Comparison of ENCODE assay signal across 26 cellular contexts in the genomic region with DNA sequence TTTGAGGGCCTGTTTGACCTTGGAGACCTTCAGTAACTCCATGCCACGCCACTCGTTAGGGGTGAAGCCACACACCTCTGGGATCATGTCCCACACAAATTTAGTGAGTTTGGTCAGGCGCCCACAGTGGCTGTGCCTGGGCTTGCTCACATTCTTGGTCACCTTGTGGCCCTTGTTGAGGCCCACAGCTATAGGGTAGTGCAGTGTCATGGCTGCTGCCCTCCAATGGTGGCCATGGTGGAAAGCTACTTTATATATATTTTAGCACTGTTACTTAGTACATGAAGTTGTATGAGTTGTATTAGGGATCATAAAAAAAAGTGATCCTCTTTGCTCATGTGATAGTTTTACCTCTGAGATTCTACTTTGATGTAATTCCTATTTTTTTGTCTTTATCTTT. TPM values are rescaled to one million over a fixed set of nuclear protein-coding genes. Genes with fewer than 3 reads are reported as not detected.
DNase-seq lines count a peak whose midpoint lies in the region; ATAC-seq, FAIRE-seq and TF ChIP-seq lines count a peak whose summit lies in the region.
"Had no signal": no experiment of that assay in that cellular context is flagged by ENCODE, and none has a peak within 500 bp of the region (broad histone marks: within the 10 kb centered on the region; RNA-seq: fewer than 3 reads in every experiment).

No MANE protein-coding gene starts in this region.

- no peak overlapping the region for H3K18ac ChIP-seq in H1 (ENCODE audit: extremely low read depth, low read length)

- H3K14ac ChIP-seq in H1 (ENCODE audit: insufficient read length): no peak overlapping the region

- CTCF ChIA-PET in mammary epithelial cell (lab: Charles Lee; ENCODE audit: low non-redundant PET) (no interaction called here), H1 (lab: Charles Lee; ENCODE audit: partially characterized antibody) (interaction anchor here (0.9 to 1.5 kb wide), 4 partner anchors 13 to 60 kb away, joined by 3 to 4 read pairs (median 3); no protein-coding TSS in a partner anchor)

- dilution Hi-C loops in mammary epithelial cell (cut with HindIII; ENCODE audit: low sequenced_read_pairs) (no loop called here), keratinocyte (cut with MboI; ENCODE audit: extremely low pct_ligation_motif_present, low sequenced_read_pairs) (no loop called here)

- no peak overlapping the region for H3K27ac ChIP-seq in mammary epithelial cell (ENCODE audit: insufficient read depth, low read depth, low read length)
- no peak overlapping the region for H3K27ac ChIP-seq in breast epithelium
- no peak overlapping the region for H3K27ac ChIP-seq in OCI-LY3 (ENCODE audit: low read length)
- H3K27ac ChIP-seq in H1 (ENCODE audit: low read depth, low read length): no peak overlapping the region
- peak overlapping the region; percentile 28 for H3K27ac ChIP-seq in keratinocyte (ENCODE audit: control insufficient read depth, insufficient read depth, low read length)
- H3K27ac ChIP-seq: Peyer's patch, SJSA1 had no signal

- no peaks in the 10 kb centered on the region for H3K79me1 ChIP-seq in H1 (ENCODE audit: low read depth, low read length)

- H4K91ac ChIP-seq in H1 (replicated peaks; ENCODE audit: insufficient read length, low read length): peak overlapping the region; percentile 30

- H4K20me1 ChIP-seq in mammary epithelial cell (ENCODE audit: insufficient read depth, low read length): no peaks in the 10 kb centered on the region
- H4K20me1 ChIP-seq in OCI-LY3 (ENCODE audit: insufficient read depth, low read length): no peaks in the 10 kb centered on the region
- no peaks in the 10 kb centered on the region for H4K20me1 ChIP-seq in H1 (replicated peaks in 1 of 2; ENCODE audit: control insufficient read depth in 1 of 2, insufficient read depth in 2 of 2, low read length in 2 of 2)
- no peaks in the 10 kb centered on the region for H4K20me1 ChIP-seq in keratinocyte (ENCODE audit: control insufficient read depth, extremely low read depth, insufficient read depth, low read length)

- 94% methylated on average over 3 of the region's 3 CpGs for WGBS in mammary epithelial cell (ENCODE audit: low coverage, missing lambda C conversion rate)
- WGBS in H1 (ENCODE audit: extremely low coverage in 1 of 2, insufficient coverage in 1 of 2, insufficient read length in 1 of 2, insufficient replicate concordance in 2 of 2, low coverage in 1 of 2, low lambda C conversion rate in 2 of 2, missing lambda C conversion rate in 1 of 2), 2 experiments: 92% methylated on average over 3 of the region's 3 CpGs; no CpG with 5 or more reads in 1 of the 2 experiments

- no peak overlapping the region for H3K4me2 ChIP-seq in mammary epithelial cell (ENCODE audit: insufficient read depth, low read depth, low read length)
- H3K4me2 ChIP-seq in OCI-LY3 (ENCODE audit: low read length): no peak overlapping the region
- no peak overlapping the region for H3K4me2 ChIP-seq in H1 (ENCODE audit: insufficient read depth in 1 of 2, low read depth in 2 of 2, low read length in 2 of 2)
- H3K4me2 ChIP-seq in keratinocyte (ENCODE audit: control insufficient read depth, extremely low read depth, insufficient read depth, low read depth, low read length): peak overlapping the region; percentile 30

- in situ Hi-C loops in mammary epithelial cell (cut with MboI; ENCODE audit: low sequenced_read_pairs in 2 of 2): no loop called here

- no peak for DNase-seq in mammary epithelial cell
- DNase-seq in breast epithelium (ENCODE audit: low spot score in 2 of 2): no peak
- no peak for DNase-seq in H1 (ENCODE audit: low read depth in 1 of 2, low spot score in 2 of 2)
- DNase-seq in keratinocyte (ENCODE audit: low read depth, low spot score): no peak
- DNase-seq in HK-2 (ENCODE audit: unreplicated experiment): no peak
- DNase-seq in Right ventricle myocardium inferior (ENCODE audit: missing footprints): no peak
- DNase-seq in DMS153 treated with DMSO at 0.1 percent for 48 hours (lab: John Stamatoyannopoulos, UW; ENCODE audit: unreplicated experiment): no peak
- DNase-seq: AML-193; C1 segment of cervical spinal cord; Calu3; CD8-positive, alpha-beta memory T cell; DMS153; GDM1; HCEC 1CT; NCI-H1092; NCI-H1436 treated with DMSO at 0.1 percent for 48 hours; NCI-H1930; NCI-H226; NCI-H510A treated with DMSO at 0.1 percent for 48 hours; NCI-H748 treated with DMSO at 0.1 percent for 48 hours; Peyer's patch had no signal

- H3K79me2 ChIP-seq in mammary epithelial cell (ENCODE audit: insufficient read depth, low read length): no peaks in the 10 kb centered on the region
- H3K79me2 ChIP-seq in OCI-LY3 (ENCODE audit: low read length): no peaks in the 10 kb centered on the region
- H3K79me2 ChIP-seq in H1 (ENCODE audit: control insufficient read depth in 1 of 2, insufficient read depth in 2 of 2, low read length in 2 of 2): no peaks in the 10 kb centered on the region
- no peaks in the 10 kb centered on the region for H3K79me2 ChIP-seq in keratinocyte (ENCODE audit: control insufficient read depth, insufficient read depth, low read length)

- no peak overlapping the region for H2BK20ac ChIP-seq in H1 (ENCODE audit: low read length)

- no peak overlapping the region for H2BK12ac ChIP-seq in H1 (ENCODE audit: low read depth, low read length)

- H4K8ac ChIP-seq in H1 (ENCODE audit: extremely low read depth, insufficient read depth, low read length): no peak overlapping the region; the same call in 1 of the 2 replicates

- peaks cover 1% of the 10 kb centered on the region; the same call in 1 of the 2 replicates for H3K23me2 ChIP-seq in H1 (ENCODE audit: low read depth, low read length)

- H3K4me1 ChIP-seq in mammary epithelial cell (ENCODE audit: insufficient read depth, low read length) (peaks cover 10% of the 10 kb centered on the region), breast epithelium (no peaks in the 10 kb centered on the region), OCI-LY3 (ENCODE audit: low read length) (peaks cover 42% of the 10 kb centered on the region), H1 (replicated peaks in 1 of 4; ENCODE audit: control insufficient read depth in 3 of 4, insufficient read depth in 4 of 4, low read length in 3 of 4) (no peaks in the 10 kb centered on the region), keratinocyte (ENCODE audit: control insufficient read depth, extremely low read depth, insufficient read depth, low read length) (no peaks in the 10 kb centered on the region)
- H3K4me1 ChIP-seq: SJSA1 had no signal

- no peak for TF ChIP-seq EP300 in H1 (IDR thresholded peaks at IDR 0.05; ENCODE audit: borderline replicate concordance in 1 of 2, low read depth in 2 of 2, low read length in 2 of 2)

- no peak overlapping the region for H4K5ac ChIP-seq in H1 (ENCODE audit: insufficient read length, low read depth, low read length)

- BruUV-seq in mammary epithelial cell (replicated peaks; lab: Mats Ljungman, UMichigan): no TSS peak

- POLR2A ChIA-PET in H1 (lab: Charles Lee; ENCODE audit: partially characterized antibody): no interaction called here

- no peak overlapping the region for H2BK15ac ChIP-seq in H1 (ENCODE audit: low read length)

- TF ChIP-seq CTCF in mammary epithelial cell (conservative IDR thresholded peaks at IDR 0.05 in 1 of 2, IDR thresholded peaks at IDR 0.05 in 1 of 2; ENCODE audit: extremely low read depth in 1 of 2, insufficient read depth in 1 of 2, low read depth in 1 of 2, low read length in 2 of 2) (no peak), breast epithelium (IDR thresholded peaks at IDR 0.05) (no peak), OCI-LY3 (IDR thresholded peaks at IDR 0.05; ENCODE audit: low read depth, low read length) (peak; percentile 15; the same call in 1 of the 2 replicates), H1 (IDR thresholded peaks at IDR 0.05; ENCODE audit: control extremely low read depth in 1 of 3, insufficient read depth in 1 of 3, low read depth in 1 of 3, low read length in 3 of 3) (no peak), keratinocyte (optimal IDR thresholded peaks at IDR 0.05 in 1 of 3, IDR thresholded peaks at IDR 0.05 in 1 of 3, conservative IDR thresholded peaks at IDR 0.05 in 1 of 3; ENCODE audit: extremely low read depth in 1 of 3, insufficient read depth in 2 of 3, low read length in 3 of 3) (peak in 1 of 3 experiments; percentile 60)

- H3K36me3 ChIP-seq in mammary epithelial cell (ENCODE audit: insufficient read depth, low read length): no peaks in the 10 kb centered on the region
- H3K36me3 ChIP-seq in breast epithelium: no peaks in the 10 kb centered on the region
- peaks cover 3% of the 10 kb centered on the region for H3K36me3 ChIP-seq in OCI-LY3 (replicated peaks; ENCODE audit: low read depth, low read length)
- no peaks in the 10 kb centered on the region for H3K36me3 ChIP-seq in H1 (ENCODE audit: control insufficient read depth in 2 of 4, insufficient read depth in 4 of 4, low read length in 3 of 4)
- H3K36me3 ChIP-seq in keratinocyte (ENCODE audit: control insufficient read depth in 2 of 2, extremely low read depth in 1 of 2, insufficient read depth in 2 of 2, low read length in 2 of 2): no peaks in the 10 kb centered on the region
- H3K36me3 ChIP-seq: Peyer's patch, SJSA1 had no signal

- no peak overlapping the region for H3K4me3 ChIP-seq in mammary epithelial cell (replicated peaks in 1 of 3; ENCODE audit: insufficient read depth in 1 of 3, low read depth in 2 of 3, low read length in 3 of 3)
- no peak overlapping the region for H3K4me3 ChIP-seq in breast epithelium
- H3K4me3 ChIP-seq in OCI-LY3 (ENCODE audit: low read length): no peak overlapping the region
- no peak overlapping the region for H3K4me3 ChIP-seq in H1 (ENCODE audit: extremely low read depth in 1 of 4, insufficient read depth in 2 of 4, low read depth in 3 of 4, low read length in 4 of 4)
- no peak overlapping the region for H3K4me3 ChIP-seq in keratinocyte (ENCODE audit: control insufficient read depth in 2 of 3, extremely low read depth in 1 of 3, insufficient read depth in 2 of 3, low read depth in 1 of 3, low read length in 3 of 3)
- H3K4me3 ChIP-seq: Peyer's patch, SJSA1 had no signal

- no peak for TF ChIP-seq POLR2A in breast epithelium (IDR thresholded peaks at IDR 0.05)
- TF ChIP-seq POLR2A in H1 (IDR thresholded peaks at IDR 0.05; ENCODE audit: control extremely low read depth in 1 of 2, low read depth in 2 of 2, low read length in 2 of 2): no peak

- ATAC-seq in Right ventricle myocardium inferior: no peak

- peak overlapping the region; percentile 86 for H2AFZ ChIP-seq in mammary epithelial cell (ENCODE audit: low read depth, low read length)
- no peak overlapping the region for H2AFZ ChIP-seq in OCI-LY3 (ENCODE audit: low read depth, low read length)
- H2AFZ ChIP-seq in H1 (ENCODE audit: low read length): peak overlapping the region; percentile 88; the same call in 1 of the 2 replicates
- peak overlapping the region; percentile 79 for H2AFZ ChIP-seq in keratinocyte (ENCODE audit: control insufficient read depth, low read length)

- H3K27me3 ChIP-seq in mammary epithelial cell (ENCODE audit: insufficient read depth, low read length) (no peaks in the 10 kb centered on the region), breast epithelium (no peaks in the 10 kb centered on the region), OCI-LY3 (ENCODE audit: low read depth, low read length) (no peaks in the 10 kb centered on the region), H1 (replicated peaks in 1 of 4; ENCODE audit: control insufficient read depth in 3 of 4, extremely low read depth in 1 of 4, insufficient read depth in 3 of 4, low read length in 3 of 4) (no peaks in the 10 kb centered on the region), keratinocyte (ENCODE audit: control insufficient read depth, extremely low read depth, insufficient read depth, low read length) (no peaks in the 10 kb centered on the region)
- H3K27me3 ChIP-seq: Peyer's patch, SJSA1 had no signal

- no peak overlapping the region for H3K56ac ChIP-seq in H1 (replicated peaks; ENCODE audit: insufficient read length, low read depth, low read length)

- H3K23ac ChIP-seq in H1 (ENCODE audit: insufficient read length): no peak overlapping the region

- H3K9ac ChIP-seq in mammary epithelial cell (ENCODE audit: insufficient read depth, low read length): no peak overlapping the region
- H3K9ac ChIP-seq in OCI-LY3 (ENCODE audit: low read length): no peak overlapping the region
- H3K9ac ChIP-seq in H1 (replicated peaks in 1 of 4; ENCODE audit: extremely low read depth in 1 of 4, low read depth in 3 of 4, low read length in 3 of 4): no peak overlapping the region
- H3K9ac ChIP-seq in keratinocyte (ENCODE audit: control insufficient read depth, extremely low read depth, insufficient read depth, low read length): no peak overlapping the region

- FAIRE-seq in H1 (lab: Jason Lieb, UNC) (no peak), keratinocyte (lab: Jason Lieb, UNC) (peak; percentile 77)

- H2AK5ac ChIP-seq in H1 (ENCODE audit: low read depth, low read length): no peak overlapping the region

- TF ChIP-seq RAD21 in H1 (IDR thresholded peaks at IDR 0.05 in 1 of 2, conservative IDR thresholded peaks at IDR 0.05 in 1 of 2; ENCODE audit: low read depth in 2 of 2, low read length in 2 of 2): no peak

- H3K4ac ChIP-seq in H1 (replicated peaks; ENCODE audit: insufficient read length, low read depth, low read length): peak overlapping the region; percentile 34

- H2BK5ac ChIP-seq in H1 (ENCODE audit: low read depth, low read length): no peak overlapping the region

- H2BK120ac ChIP-seq in H1 (replicated peaks; ENCODE audit: low read depth, low read length): no peak overlapping the region

- intact Hi-C loops in mammary epithelial cell (cut with micrococcal nuclease): no loop called here
- intact Hi-C loops in breast epithelium (cut with DNase I; ENCODE audit: low total_unique reads): no loop called here
- intact Hi-C loops in Right ventricle myocardium inferior (cut with DNase I): no loop called here

- no peaks in the 10 kb centered on the region for H3K9me1 ChIP-seq in keratinocyte (ENCODE audit: control insufficient read depth, extremely low read depth, insufficient read depth, low read length)

- H3K9me3 ChIP-seq in mammary epithelial cell (replicated peaks; ENCODE audit: insufficient read depth, low read length): no peaks in the 10 kb centered on the region
- no peaks in the 10 kb centered on the region for H3K9me3 ChIP-seq in breast epithelium
- H3K9me3 ChIP-seq in OCI-LY3 (ENCODE audit: insufficient read depth, low read length): no peaks in the 10 kb centered on the region
- H3K9me3 ChIP-seq in H1 (ENCODE audit: insufficient read depth in 2 of 2, low read depth in 1 of 2, low read length in 1 of 2): no peaks in the 10 kb centered on the region
- H3K9me3 ChIP-seq in keratinocyte (ENCODE audit: control insufficient read depth, low read depth, low read length): no peaks in the 10 kb centered on the region
- H3K9me3 ChIP-seq: Peyer's patch, SJSA1 had no signal

RNA-seq across cellular contexts. Expression of gene CXCL11, which starts 1.0 kb away (rescaled TPM):
- total RNA-seq in mammary epithelial cell: under 1 TPM in 1 of 2 donors, not detected in 1; 0.99 TPM
- polyA plus RNA-seq in mammary epithelial cell: 0.06 TPM
- polyA minus RNA-seq in mammary epithelial cell: not detected
- not detected for total RNA-seq in breast epithelium
- 0.33 TPM in 1 of 2 replicates, not detected in the other for total RNA-seq in H1 (2021; fragmentation: NEBNext Ultra II Directional; extraction: Animal tissue kit (Norgen Biotek cat#: 25700))
- 0.16 and 0.18 TPM in 2 replicates for polyA plus RNA-seq in H1 (2011; rRNA removed)
- 0.27 TPM for polyA plus RNA-seq in H1 (2011; cell fraction: cytosol; rRNA removed)
- 0.20 TPM for polyA plus RNA-seq in H1 (2011; cell fraction: nucleus; rRNA removed)
- 0.19 to 0.27 TPM (median 0.24 TPM) in 4 replicates for polyA plus RNA-seq in H1 (2012, experiment 1 of 2)
- polyA plus RNA-seq in H1 (2012, experiment 2 of 2): not detected
- polyA plus RNA-seq in H1 (2013, experiment 1 of 2): 0.20 TPM
- polyA plus RNA-seq in H1 (2013, experiment 2 of 2): 0.22 TPM
- polyA minus RNA-seq in H1 (2011; rRNA and poly(A)+ RNA removed): 0.37 and 0.38 TPM in 2 replicates
- not detected for polyA minus RNA-seq in H1 (2011; cell fraction: cytosol; rRNA and poly(A)+ RNA removed)
- polyA minus RNA-seq in H1 (2011; cell fraction: nucleus; rRNA and poly(A)+ RNA removed): not detected
- 0.58 to 1.4 TPM (median 0.93 TPM) in 3 replicates for polyA plus RNA-seq in keratinocyte
- polyA plus RNA-seq in keratinocyte (2011; ENCODE audit: low read depth): not detected
- 1.1 and 1.8 TPM in 2 replicates for polyA plus RNA-seq in keratinocyte (2011; cell fraction: cytosol; rRNA removed)
- polyA plus RNA-seq in keratinocyte (2011; cell fraction: nucleus; rRNA removed): 0.80 and 1.2 TPM in 2 replicates
- 0.10 and 0.53 TPM in 2 replicates for polyA plus RNA-seq in keratinocyte (2012; ENCODE audit: low replicate concordance)
- 0.36 to 0.48 TPM in 2 of 3 replicates, not detected in the other for polyA minus RNA-seq in keratinocyte
- not detected for polyA minus RNA-seq in keratinocyte (2011; cell fraction: cytosol; rRNA and poly(A)+ RNA removed)
- polyA minus RNA-seq in keratinocyte (2011; cell fraction: nucleus; rRNA and poly(A)+ RNA removed): 0.32 and 0.47 TPM in 2 replicates
- not detected for total RNA-seq in Right ventricle myocardium inferior
- total RNA-seq: A172, Peyer's patch, SJSA1 had no signal
- polyA plus RNA-seq: CD8-positive, alpha-beta memory T cell had no signal

RNA-seq across cellular contexts. Expression of gene CXCL10, which starts 13.6 kb away (rescaled TPM):
- total RNA-seq in mammary epithelial cell (1 to 10 TPM in 1 of 2 donors, not detected in 1; 1.3 TPM), breast epithelium (1 to 10 TPM in 1 of 3 donors, not detected in 2; 1.2 TPM), Right ventricle myocardium inferior (not detected)
- polyA plus RNA-seq in mammary epithelial cell (0.10 TPM), H1 (2011; rRNA removed) (not detected in 2 replicates), keratinocyte (0.48 to 0.99 TPM (median 0.72 TPM) in 3 replicates)
- polyA minus RNA-seq in mammary epithelial cell (not detected), keratinocyte (0.49 to 0.74 TPM in 2 of 3 replicates, not detected in the other)
- not detected in 2 replicates for total RNA-seq in H1 (2021; fragmentation: NEBNext Ultra II Directional; extraction: Animal tissue kit (Norgen Biotek cat#: 25700))
- polyA plus RNA-seq in H1 (2011; cell fraction: cytosol; rRNA removed): not detected
- polyA plus RNA-seq in H1 (2011; cell fraction: nucleus; rRNA removed): not detected
- polyA plus RNA-seq in H1 (2012, experiment 1 of 2): not detected in 4 replicates
- polyA plus RNA-seq in H1 (2012, experiment 2 of 2): not detected
- polyA plus RNA-seq in H1 (2013, experiment 1 of 2): not detected
- polyA plus RNA-seq in H1 (2013, experiment 2 of 2): not detected
- polyA minus RNA-seq in H1 (2011; rRNA and poly(A)+ RNA removed): not detected in 2 replicates
- polyA minus RNA-seq in H1 (2011; cell fraction: cytosol; rRNA and poly(A)+ RNA removed): not detected
- polyA minus RNA-seq in H1 (2011; cell fraction: nucleus; rRNA and poly(A)+ RNA removed): not detected
- 0.30 TPM for polyA plus RNA-seq in keratinocyte (2011; ENCODE audit: low read depth)
- polyA plus RNA-seq in keratinocyte (2011; cell fraction: cytosol; rRNA removed): 0.75 and 2.4 TPM in 2 replicates
- polyA plus RNA-seq in keratinocyte (2011; cell fraction: nucleus; rRNA removed): 1.3 and 1.8 TPM in 2 replicates
- 0.38 and 0.47 TPM in 2 replicates for polyA plus RNA-seq in keratinocyte (2012; ENCODE audit: low replicate concordance)
- not detected for polyA minus RNA-seq in keratinocyte (2011; cell fraction: cytosol; rRNA and poly(A)+ RNA removed)
- polyA minus RNA-seq in keratinocyte (2011; cell fraction: nucleus; rRNA and poly(A)+ RNA removed): not detected in 2 replicates
- total RNA-seq: A172, OCI-LY7 had no signal
- polyA plus RNA-seq: CD8-positive, alpha-beta memory T cell had no signal

RNA-seq across cellular contexts. Expression of gene CXCL9, which starts 29.5 kb away (rescaled TPM):
- not detected for total RNA-seq in mammary epithelial cell
- not detected for polyA plus RNA-seq in mammary epithelial cell
- polyA minus RNA-seq in mammary epithelial cell: not detected
- total RNA-seq in breast epithelium: 1 to 10 TPM in 2 of 3 donors, not detected in 1; 2.3 to 2.7 TPM
- total RNA-seq in H1 (2021; fragmentation: NEBNext Ultra II Directional; extraction: Animal tissue kit (Norgen Biotek cat#: 25700)): not detected in 2 replicates
- not detected in 2 replicates for polyA plus RNA-seq in H1 (2011; rRNA removed)
- not detected for polyA plus RNA-seq in H1 (2011; cell fraction: cytosol; rRNA removed)
- polyA plus RNA-seq in H1 (2011; cell fraction: nucleus; rRNA removed): not detected
- not detected in 4 replicates for polyA plus RNA-seq in H1 (2012, experiment 1 of 2)
- not detected for polyA plus RNA-seq in H1 (2012, experiment 2 of 2)
- polyA plus RNA-seq in H1 (2013, experiment 1 of 2): not detected
- polyA plus RNA-seq in H1 (2013, experiment 2 of 2): not detected
- not detected in 2 replicates for polyA minus RNA-seq in H1 (2011; rRNA and poly(A)+ RNA removed)
- polyA minus RNA-seq in H1 (2011; cell fraction: cytosol; rRNA and poly(A)+ RNA removed): not detected
- not detected for polyA minus RNA-seq in H1 (2011; cell fraction: nucleus; rRNA and poly(A)+ RNA removed)
- polyA plus RNA-seq in keratinocyte: 0.04 to 0.08 TPM (median 0.04 TPM) in 3 replicates
- not detected for polyA plus RNA-seq in keratinocyte (2011; ENCODE audit: low read depth)
- 0.06 and 0.12 TPM in 2 replicates for polyA plus RNA-seq in keratinocyte (2011; cell fraction: cytosol; rRNA removed)
- polyA plus RNA-seq in keratinocyte (2011; cell fraction: nucleus; rRNA removed): 0.04 and 0.15 TPM in 2 replicates
- not detected in 2 replicates for polyA plus RNA-seq in keratinocyte (2012; ENCODE audit: low replicate concordance)
- polyA minus RNA-seq in keratinocyte: 0.06 to 0.23 TPM (median 0.20 TPM) in 3 replicates
- polyA minus RNA-seq in keratinocyte (2011; cell fraction: cytosol; rRNA and poly(A)+ RNA removed): not detected
- not detected in 2 replicates for polyA minus RNA-seq in keratinocyte (2011; cell fraction: nucleus; rRNA and poly(A)+ RNA removed)
- 0.35 TPM for total RNA-seq in Right ventricle myocardium inferior
- total RNA-seq: A172, Calu3, SJSA1 had no signal
- polyA plus RNA-seq: AG04450; CD8-positive, alpha-beta memory T cell had no signal

RNA-seq across cellular contexts. Expression of gene ART3, which starts 37.7 kb away (rescaled TPM):
- total RNA-seq in mammary epithelial cell: not detected
- polyA plus RNA-seq in mammary epithelial cell: 0.24 TPM
- polyA minus RNA-seq in mammary epithelial cell: not detected
- not detected for total RNA-seq in breast epithelium
- 0.63 and 2.0 TPM in 2 replicates for total RNA-seq in H1 (2021; fragmentation: NEBNext Ultra II Directional; extraction: Animal tissue kit (Norgen Biotek cat#: 25700))
- 0.13 and 0.21 TPM in 2 replicates for polyA plus RNA-seq in H1 (2011; rRNA removed)
- 0.74 TPM for polyA plus RNA-seq in H1 (2011; cell fraction: cytosol; rRNA removed)
- polyA plus RNA-seq in H1 (2011; cell fraction: nucleus; rRNA removed): 0.64 TPM
- 0.50 to 1.0 TPM (median 0.69 TPM) in 4 replicates for polyA plus RNA-seq in H1 (2012, experiment 1 of 2)
- polyA plus RNA-seq in H1 (2012, experiment 2 of 2): 2.7 TPM
- 1.1 TPM for polyA plus RNA-seq in H1 (2013, experiment 1 of 2)
- 0.92 TPM for polyA plus RNA-seq in H1 (2013, experiment 2 of 2)
- polyA minus RNA-seq in H1 (2011; rRNA and poly(A)+ RNA removed): 0.28 and 1.0 TPM in 2 replicates
- not detected for polyA minus RNA-seq in H1 (2011; cell fraction: cytosol; rRNA and poly(A)+ RNA removed)
- polyA minus RNA-seq in H1 (2011; cell fraction: nucleus; rRNA and poly(A)+ RNA removed): 0.80 TPM
- 0.23 to 0.64 TPM (median 0.46 TPM) in 3 replicates for polyA plus RNA-seq in keratinocyte
- not detected for polyA plus RNA-seq in keratinocyte (2011; ENCODE audit: low read depth)
- polyA plus RNA-seq in keratinocyte (2011; cell fraction: cytosol; rRNA removed): 0.19 and 0.36 TPM in 2 replicates
- 0.52 and 1.1 TPM in 2 replicates for polyA plus RNA-seq in keratinocyte (2011; cell fraction: nucleus; rRNA removed)
- polyA plus RNA-seq in keratinocyte (2012; ENCODE audit: low replicate concordance): 0.50 TPM in 1 of 2 replicates, not detected in the other
- 0.23 TPM in 1 of 3 replicates, not detected in the others for polyA minus RNA-seq in keratinocyte
- polyA minus RNA-seq in keratinocyte (2011; cell fraction: cytosol; rRNA and poly(A)+ RNA removed): not detected
- polyA minus RNA-seq in keratinocyte (2011; cell fraction: nucleus; rRNA and poly(A)+ RNA removed): not detected in 2 replicates
- total RNA-seq in Right ventricle myocardium inferior: 136 TPM
- total RNA-seq: A172; CD8-positive, alpha-beta memory T cell; OCI-LY7 had no signal
- polyA plus RNA-seq: CD8-positive, alpha-beta memory T cell had no signal

RNA-seq across cellular contexts. Expression of gene SDAD1, which starts 46.1 kb away (rescaled TPM):
- 10 to 100 TPM; 43.3 to 48.9 TPM for total RNA-seq in mammary epithelial cell
- 17.1 TPM for polyA plus RNA-seq in mammary epithelial cell
- polyA minus RNA-seq in mammary epithelial cell: 19.4 TPM
- total RNA-seq in breast epithelium: 10 to 100 TPM; 33.6 to 46.4 (median 45.9) TPM
- 71.3 and 75.1 TPM in 2 replicates for total RNA-seq in H1 (2021; fragmentation: NEBNext Ultra II Directional; extraction: Animal tissue kit (Norgen Biotek cat#: 25700))
- 9.3 and 14.6 TPM in 2 replicates for polyA plus RNA-seq in H1 (2011; rRNA removed)
- 20.8 TPM for polyA plus RNA-seq in H1 (2011; cell fraction: cytosol; rRNA removed)
- polyA plus RNA-seq in H1 (2011; cell fraction: nucleus; rRNA removed): 20.6 TPM
- polyA plus RNA-seq in H1 (2012, experiment 1 of 2): 29.7 to 49.7 TPM (median 33.9 TPM) in 4 replicates
- 2.7 TPM for polyA plus RNA-seq in H1 (2012, experiment 2 of 2)
- 58.3 TPM for polyA plus RNA-seq in H1 (2013, experiment 1 of 2)
- polyA plus RNA-seq in H1 (2013, experiment 2 of 2): 57.1 TPM
- 31.3 and 49.4 TPM in 2 replicates for polyA minus RNA-seq in H1 (2011; rRNA and poly(A)+ RNA removed)
- 17.2 TPM for polyA minus RNA-seq in H1 (2011; cell fraction: cytosol; rRNA and poly(A)+ RNA removed)
- polyA minus RNA-seq in H1 (2011; cell fraction: nucleus; rRNA and poly(A)+ RNA removed): 75.3 TPM
- 21.2 to 33.0 TPM (median 28.9 TPM) in 3 replicates for polyA plus RNA-seq in keratinocyte
- 83.4 TPM for polyA plus RNA-seq in keratinocyte (2011; ENCODE audit: low read depth)
- polyA plus RNA-seq in keratinocyte (2011; cell fraction: cytosol; rRNA removed): 20.1 and 36.6 TPM in 2 replicates
- polyA plus RNA-seq in keratinocyte (2011; cell fraction: nucleus; rRNA removed): 26.4 and 33.4 TPM in 2 replicates
- polyA plus RNA-seq in keratinocyte (2012; ENCODE audit: low replicate concordance): 26.8 and 31.7 TPM in 2 replicates
- polyA minus RNA-seq in keratinocyte: 11.1 to 35.4 TPM (median 17.9 TPM) in 3 replicates
- 20.7 TPM for polyA minus RNA-seq in keratinocyte (2011; cell fraction: cytosol; rRNA and poly(A)+ RNA removed)
- polyA minus RNA-seq in keratinocyte (2011; cell fraction: nucleus; rRNA and poly(A)+ RNA removed): 15.9 and 31.0 TPM in 2 replicates
- total RNA-seq in Right ventricle myocardium inferior: 20.3 TPM
